12 cellular contexts compared by ENCODE assay signal in the genomic region with DNA sequence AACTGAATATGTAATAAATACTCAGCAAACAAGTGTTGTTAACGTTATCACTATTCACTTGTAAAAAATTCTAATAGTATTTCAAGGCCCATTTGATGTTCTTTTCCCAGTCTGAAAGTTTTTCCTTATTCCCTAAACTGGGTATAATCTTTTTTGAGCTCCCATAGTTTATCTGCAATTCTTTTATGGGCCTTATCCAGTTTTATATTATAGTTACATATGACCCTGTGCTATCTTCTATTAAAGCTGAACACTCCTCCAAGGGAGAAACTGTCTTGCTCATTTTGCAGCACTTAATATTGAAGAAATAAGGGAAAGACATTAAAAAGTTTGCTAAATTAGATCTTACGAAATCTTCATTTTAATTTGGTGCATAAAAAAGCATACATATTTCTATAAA.
"Had no signal": no experiment of that assay in that cellular context is flagged by ENCODE, and none has a peak within 500 bp of the region (broad histone marks: within the 10 kb centered on the region; RNA-seq: fewer than 3 reads in every experiment).

No MANE protein-coding gene starts in this region.

- H3K27ac ChIP-seq: esophagus muscularis mucosa had no signal

- H3K9me3 ChIP-seq: esophagus muscularis mucosa, tibial nerve had no signal

- H3K36me3 ChIP-seq: esophagus muscularis mucosa, tibial nerve had no signal

- H3K27me3 ChIP-seq: esophagus muscularis mucosa, tibial nerve had no signal

- H3K27ac Mint-ChIP-seq: memory B cell; stimulated activated naive B cell treated with anti-CD40 and anti-IgM and Interleukin-4, amounts not matched to agents 10 μg/mL and 1 μg/mL and 100 μg/mL, for 72 hours; T-helper 2 cell treated with Interferon-gamma antibody and Interleukin-4, amounts not matched to agents 5 μg/mL and 100 μg/mL, for 36 hours had no signal

- H3K4me3 ChIP-seq: esophagus muscularis mucosa, tibial nerve had no signal

- ATAC-seq: left ventricle myocardium superior; naive thymus-derived CD8-positive, alpha-beta T cell; stimulated activated naive B cell treated with anti-CD40 and anti-IgM and Interleukin-4, amounts not matched to agents 10 μg/mL and 1 μg/mL and 100 μg/mL, for 72 hours had no signal

- H3K27me3 Mint-ChIP-seq: memory B cell; naive thymus-derived CD8-positive, alpha-beta T cell; stimulated activated naive B cell treated with anti-CD40 and anti-IgM and Interleukin-4, amounts not matched to agents 10 μg/mL and 1 μg/mL and 100 μg/mL, for 72 hours had no signal

- H3K4me3 Mint-ChIP-seq: memory B cell; stimulated activated naive B cell treated with anti-CD40 and anti-IgM and Interleukin-4, amounts not matched to agents 10 μg/mL and 1 μg/mL and 100 μg/mL, for 72 hours; T-helper 2 cell treated with Interferon-gamma antibody and Interleukin-4, amounts not matched to agents 5 μg/mL and 100 μg/mL, for 36 hours had no signal

- DNase-seq: activated gamma-delta T cell; activated T-cell treated with anti-CD3 and anti-CD28 coated beads for 4 hours; hippocampal formation; left ventricle myocardium superior; naive thymus-derived CD8-positive, alpha-beta T cell; stimulated activated CD4-positive, alpha-beta T cell treated with anti-CD3 and anti-CD28 coated beads, Interleukin-2, amount 100 ng/mL, for 48 hours; stimulated activated naive B cell treated with anti-CD40 and anti-IgM and Interleukin-4, amounts not matched to agents 10 μg/mL and 1 μg/mL and 100 μg/mL, for 72 hours; substantia nigra had no signal

- H3K9me3 Mint-ChIP-seq: memory B cell; naive thymus-derived CD8-positive, alpha-beta T cell; T-helper 2 cell treated with Interferon-gamma antibody and Interleukin-4, amounts not matched to agents 5 μg/mL and 100 μg/mL, for 36 hours had no signal
